1 cellular context compared by ENCODE assay signal in genomic region chr2:222952204-222952603, GRCh38.
TF ChIP-seq lines count a peak whose summit lies in the region.

No MANE protein-coding gene starts in this region.

TF ChIP-seq in WTC11, 78 proteins besides CTCF, POLR2A, EP300 and RAD21 (continued from another document):
- TF ChIP-seq ZNF532 (CRISPR knock-in tag; IDR thresholded peaks at IDR 0.05; ENCODE audit: borderline replicate concordance) (no peak), MXD4 (CRISPR knock-in tag; IDR thresholded peaks at IDR 0.05; ENCODE audit: borderline replicate concordance) (no peak), SOX15 (CRISPR knock-in tag; IDR thresholded peaks at IDR 0.05) (no peak), NFATC4 (CRISPR knock-in tag; IDR thresholded peaks at IDR 0.05) (no peak), TEAD1 (CRISPR knock-in tag; IDR thresholded peaks at IDR 0.05) (no peak), CREM (CRISPR knock-in tag; IDR thresholded peaks at IDR 0.05) (no peak), GRHL2 (CRISPR knock-in tag; IDR thresholded peaks at IDR 0.05; ENCODE audit: insufficient replicate concordance, severe bottlenecking) (no peak)
- TF ChIP-seq, protein P1, sequence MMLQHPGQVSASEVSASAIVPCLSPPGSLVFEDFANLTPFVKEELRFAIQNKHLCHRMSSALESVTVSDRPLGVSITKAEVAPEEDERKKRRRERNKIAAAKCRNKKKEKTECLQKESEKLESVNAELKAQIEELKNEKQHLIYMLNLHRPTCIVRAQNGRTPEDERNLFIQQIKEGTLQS (CRISPR knock-in tag; conservative IDR thresholded peaks at IDR 0.05): no peak
- TF ChIP-seq, protein P2, sequence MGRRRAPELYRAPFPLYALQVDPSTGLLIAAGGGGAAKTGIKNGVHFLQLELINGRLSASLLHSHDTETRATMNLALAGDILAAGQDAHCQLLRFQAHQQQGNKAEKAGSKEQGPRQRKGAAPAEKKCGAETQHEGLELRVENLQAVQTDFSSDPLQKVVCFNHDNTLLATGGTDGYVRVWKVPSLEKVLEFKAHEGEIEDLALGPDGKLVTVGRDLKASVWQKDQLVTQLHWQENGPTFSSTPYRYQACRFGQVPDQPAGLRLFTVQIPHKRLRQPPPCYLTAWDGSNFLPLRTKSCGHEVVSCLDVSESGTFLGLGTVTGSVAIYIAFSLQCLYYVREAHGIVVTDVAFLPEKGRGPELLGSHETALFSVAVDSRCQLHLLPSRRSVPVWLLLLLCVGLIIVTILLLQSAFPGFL (CRISPR knock-in tag; IDR thresholded peaks at IDR 0.05; ENCODE audit: borderline replicate concordance): no peak
